ENCODE assay signal across 8 cellular contexts in the genomic region with DNA sequence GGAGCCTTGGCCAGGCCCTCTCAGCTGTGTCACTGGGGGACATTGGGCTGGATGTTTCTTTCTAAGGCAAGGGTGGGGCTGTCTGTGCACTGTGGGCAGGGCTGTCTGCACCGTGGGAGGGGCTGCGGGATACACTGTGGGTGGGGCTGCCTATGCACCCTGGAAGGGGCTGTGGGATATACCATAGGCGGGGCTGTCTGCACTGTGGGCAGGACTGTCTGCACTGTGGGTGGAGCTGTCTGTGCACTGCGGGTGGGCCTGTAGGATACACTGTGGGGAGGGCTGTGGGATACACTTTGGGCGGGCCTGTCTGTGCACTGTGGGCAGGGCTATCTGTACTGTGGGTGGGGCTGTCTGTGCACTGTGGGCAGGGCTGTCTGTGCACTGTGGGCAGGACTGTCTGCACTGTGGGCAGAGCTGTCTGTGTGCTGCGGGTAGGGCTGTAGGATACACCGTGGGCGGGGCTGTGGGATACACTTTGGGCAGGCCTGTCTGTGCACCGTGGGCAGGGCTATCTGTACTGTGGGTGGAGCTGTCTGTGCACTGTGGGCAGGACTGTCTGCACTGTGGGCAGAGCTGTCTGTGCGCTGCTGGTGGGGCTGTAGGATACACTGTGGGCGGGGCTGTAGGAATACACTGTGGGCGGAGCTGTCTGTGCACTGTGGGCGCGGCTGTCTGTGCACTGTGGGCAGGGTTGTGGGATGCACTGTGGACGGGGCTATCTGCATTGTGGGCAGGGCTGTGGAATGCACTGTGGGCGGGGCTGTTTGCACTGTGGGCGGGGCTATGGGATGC. TPM values are rescaled to one million over a fixed set of nuclear protein-coding genes. Genes with fewer than 3 reads are reported as not detected.
A peak's percentile ranks its signal among the peaks of the same experiment; 100 is the strongest.
DNase-seq lines count a peak whose midpoint lies in the region; ATAC-seq and TF ChIP-seq lines count a peak whose summit lies in the region.

No MANE protein-coding gene starts in this region.

- no peak for TF ChIP-seq CTCF in upper lobe of right lung (IDR thresholded peaks at IDR 0.05)

- intact Hi-C loops in right cardiac atrium (cut with DNase I) = loop anchor here in 3 of 4 donors (10.0 kb wide), 2 partner anchors 135 to 235 kb away; no protein-coding TSS in a partner anchor
- intact Hi-C loops in upper lobe of right lung (cut with DNase I) = loop anchor here (5.0 kb wide), 1 partner anchor 167 kb away; no protein-coding TSS in a partner anchor

- H3K36me3 ChIP-seq in upper lobe of right lung = peaks cover 27% of the 10 kb centered on the region

- peak; percentile 78 to 84 for ATAC-seq in right cardiac atrium
- peak; percentile 74 for ATAC-seq in upper lobe of right lung
- ATAC-seq in HG03280 (IDR thresholded peaks at IDR 0.05; ENCODE audit: unreplicated experiment) = no peak

- H3K27me3 ChIP-seq in right cardiac atrium (ENCODE audit: control insufficient read depth, insufficient read depth) = no peaks in the 10 kb centered on the region
- no peaks in the 10 kb centered on the region for H3K27me3 ChIP-seq in upper lobe of right lung

- H3K9me3 ChIP-seq in right cardiac atrium (ENCODE audit: control insufficient read depth, low read length) (no peaks in the 10 kb centered on the region), upper lobe of right lung (no peaks in the 10 kb centered on the region)

- no peaks in the 10 kb centered on the region for H3K4me1 ChIP-seq in right cardiac atrium (ENCODE audit: control insufficient read depth, insufficient read depth, low read length)
- no peaks in the 10 kb centered on the region for H3K4me1 ChIP-seq in upper lobe of right lung

- 77% methylated on average over 17 of the region's 17 CpGs for WGBS in right cardiac atrium

- peak; percentile 36 for DNase-seq in stimulated activated CD4-positive, alpha-beta T cell treated with anti-CD3 and anti-CD28 coated beads, Interleukin-15, amount 100 ng/mL, for 24 hours
- no peak for DNase-seq in stimulated activated CD4-positive, alpha-beta T cell treated with anti-CD3 and anti-CD28 coated beads, Interleukin-2, amount 100 ng/mL, for 48 hours
- DNase-seq in activated T-cell treated with anti-CD3 and anti-CD28 coated beads for 1 hour (ENCODE audit: low read depth) (peak; percentile 24), right cardiac atrium (peak; percentile 69 to 91 (median 84)), upper lobe of right lung (no peak), NCI-H774 (lab: John Stamatoyannopoulos, UW) (no peak), NCI-H1417 treated with DMSO at 0.1 percent for 48 hours (lab: John Stamatoyannopoulos, UW) (no peak)

- H3K27ac ChIP-seq in right cardiac atrium (ENCODE audit: low read length) (no peak overlapping the region), upper lobe of right lung (no peak overlapping the region)

- H3K4me3 ChIP-seq in right cardiac atrium (ENCODE audit: low read length) (no peak overlapping the region), upper lobe of right lung (no peak overlapping the region)

RNA-seq across cellular contexts. Expression of a gene that starts 31.1 kb away (rescaled TPM):
- total RNA-seq in right cardiac atrium (10 to 100 TPM; 52.9 to 94.8 (median 55.1) TPM), upper lobe of right lung (21.6 TPM)
- polyA plus RNA-seq in right cardiac atrium = 25.7 TPM

RNA-seq across cellular contexts. Expression of a gene that starts 31.1 kb away (rescaled TPM):
- total RNA-seq in right cardiac atrium (10 to 100 TPM; 10.2 to 12.9 (median 12.5) TPM), upper lobe of right lung (24.2 TPM)
- polyA plus RNA-seq in right cardiac atrium = 7.6 TPM

Comparison
In these comparisons a context has a peak if more than half of its experiments do, and no peak if none do; other contexts are left out.
1. DNase-seq: peak in stimulated activated CD4-positive, alpha-beta T cell treated with anti-CD3 and anti-CD28 coated beads, Interleukin-15, amount 100 ng/mL, for 24 hours (single experiment), activated T-cell treated with anti-CD3 and anti-CD28 coated beads for 1 hour (single experiment) and right cardiac atrium (3 of 3); none in stimulated activated CD4-positive, alpha-beta T cell treated with anti-CD3 and anti-CD28 coated beads, Interleukin-2, amount 100 ng/mL, for 48 hours (0 of 2), upper lobe of right lung (single experiment), NCI-H774 (single experiment) and NCI-H1417 treated with DMSO at 0.1 percent for 48 hours (single experiment).